Comparison of ENCODE assay signal across 10 cellular contexts in the genomic region with DNA sequence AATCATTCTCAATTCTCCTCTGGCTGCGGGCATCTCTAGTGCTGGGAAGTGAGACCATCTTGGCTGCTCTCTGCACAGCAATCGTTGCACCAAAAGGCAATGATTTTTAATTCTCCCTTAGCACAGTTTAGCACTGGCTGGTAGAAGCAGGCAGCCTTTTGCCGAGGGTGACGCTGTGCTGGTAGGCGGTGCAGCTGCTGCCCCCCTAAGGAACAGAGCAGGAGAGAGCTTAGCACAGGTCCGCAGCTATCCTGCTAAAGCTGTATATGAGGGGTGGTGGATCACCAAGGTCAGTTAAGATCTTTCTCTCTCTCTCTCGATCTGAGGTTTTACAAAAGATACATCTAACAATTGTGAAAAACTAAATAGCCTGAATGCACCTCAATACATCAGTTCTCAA.
A peak's percentile ranks its signal among the peaks of the same experiment; 100 is the strongest.
DNase-seq lines count a peak whose midpoint lies in the region; ATAC-seq and TF ChIP-seq lines count a peak whose summit lies in the region.
"Had no signal": no experiment of that assay in that cellular context is flagged by ENCODE, and none has a peak within 500 bp of the region (broad histone marks: within the 10 kb centered on the region; RNA-seq: fewer than 3 reads in every experiment).

No MANE protein-coding gene starts in this region.

- DNase-seq in GM13976 (ENCODE audit: low spot score) (peak; percentile 26), SK-N-SH (peak; percentile 75), ecto neural progenitor cell (ENCODE audit: low spot score) (peak; percentile 56), gastrocnemius medialis (no peak), NCI-H1092 treated with DMSO at 0.1 percent for 48 hours (lab: John Stamatoyannopoulos, UW) (no peak), left colon (no peak)
- peak in 2 of 3 experiments; percentile 2 to 12 for DNase-seq in stimulated activated CD4-positive, alpha-beta T cell treated with anti-CD3 and anti-CD28 coated beads, TNF-alpha, amount 100 ng/mL, for 24 hours (ENCODE audit: low read depth in 3 of 3)
- DNase-seq: effector CD4-positive, alpha-beta T cell; NCI-H226 had no signal

- no peaks in the 10 kb centered on the region; the same call in 1 of the 2 replicates for H3K27me3 ChIP-seq in SK-N-SH (ENCODE audit: insufficient read depth)
- H3K27me3 ChIP-seq in gastrocnemius medialis = peaks cover 0 to 2% (median 0%) of the 10 kb centered on the region in 3 donors

- TF ChIP-seq CTCF in GM13976 (IDR thresholded peaks at IDR 0.05; ENCODE audit: borderline replicate concordance, control extremely low read depth, extremely low read depth, insufficient read depth, missing control alignments) (peak; percentile 19), SK-N-SH (IDR thresholded peaks at IDR 0.05) (peak; percentile 28; the same call in 1 of the 2 replicates), gastrocnemius medialis (IDR thresholded peaks at IDR 0.05 in 4 of 5, conservative IDR thresholded peaks at IDR 0.05 in 1 of 5) (no peak)

- H3K9me3 ChIP-seq in SK-N-SH (no peaks in the 10 kb centered on the region), gastrocnemius medialis (no peaks in the 10 kb centered on the region)

- no peak overlapping the region for H3K4me2 ChIP-seq in SK-N-SH

- TF ChIP-seq EP300 in SK-N-SH (IDR thresholded peaks at IDR 0.05; ENCODE audit: borderline replicate concordance in 1 of 2, low read depth in 1 of 2, low read length in 1 of 2) = no peak

- TF ChIP-seq RAD21 in SK-N-SH (IDR thresholded peaks at IDR 0.05; ENCODE audit: low read length) = peak; percentile 70

- H4K20me1 ChIP-seq in SK-N-SH (ENCODE audit: insufficient read depth) = no peaks in the 10 kb centered on the region

- no peaks in the 10 kb centered on the region for H3K36me3 ChIP-seq in SK-N-SH (replicated peaks in 1 of 2; ENCODE audit: control insufficient read depth in 1 of 2, insufficient read depth in 2 of 2, low read length in 1 of 2)
- no peaks in the 10 kb centered on the region for H3K36me3 ChIP-seq in gastrocnemius medialis

- H3F3A ChIP-seq in SK-N-SH (replicated peaks; ENCODE audit: insufficient read depth) = no peaks in the 10 kb centered on the region

- intact Hi-C loops in gastrocnemius medialis (cut with DNase I; ENCODE audit: low total_unique reads) = no loop called here
- intact Hi-C loops in left colon (cut with DNase I, micrococcal nuclease) = no loop called here

- in situ Hi-C loops in GM13976 (cut with MboI; ENCODE audit: low sequenced_read_pairs, unreplicated experiment) (no loop called here), gastrocnemius medialis (cut with MboI; ENCODE audit: low sequenced_read_pairs in 4 of 4) (no loop called here)

- no peak overlapping the region for H2AFZ ChIP-seq in SK-N-SH (ENCODE audit: low read depth)

- H3K9me2 ChIP-seq in SK-N-SH = no peaks in the 10 kb centered on the region

- no peaks in the 10 kb centered on the region for H3K79me2 ChIP-seq in SK-N-SH (ENCODE audit: insufficient read depth)

- POLR2A ChIA-PET in SK-N-SH (lab: Yijun Ruan, JAX) = interaction anchor here (1.0 kb wide), 1 partner anchor 196 kb away, joined by 3 read pairs; no protein-coding TSS in a partner anchor

- no peak overlapping the region for H3K9ac ChIP-seq in SK-N-SH

- H3K4me3 ChIP-seq in SK-N-SH (ENCODE audit: low read depth in 2 of 2, low read length in 1 of 2) (no peak overlapping the region), gastrocnemius medialis (no peak overlapping the region)

- CTCF ChIA-PET in SK-N-SH (lab: Yijun Ruan, JAX) = interaction anchor here (0.6 to 1.8 kb wide), 9 partner anchors 9 to 379 kb away, joined by 3 to 6 read pairs (median 4); no protein-coding TSS in a partner anchor

- ATAC-seq in gastrocnemius medialis (no peak), HG02763 (IDR thresholded peaks at IDR 0.05; ENCODE audit: unreplicated experiment) (no peak), left colon (no peak)

- H3K4me1 ChIP-seq in SK-N-SH (ENCODE audit: control insufficient read depth in 1 of 2, insufficient read depth in 2 of 2, low read depth in 1 of 2, low read length in 1 of 2) (peaks cover 0 to 8% of the 10 kb centered on the region in 2 experiments; a peak in 2 of 4 replicates), gastrocnemius medialis (no peaks in the 10 kb centered on the region)

- H3K27ac ChIP-seq in SK-N-SH (ENCODE audit: low read depth in 2 of 2, low read length in 1 of 2) = peak overlapping the region in 1 of 2 experiments; percentile 78; a peak in 1 of 4 replicates
- no peak overlapping the region for H3K27ac ChIP-seq in gastrocnemius medialis

- no peak for TF ChIP-seq POLR2A in gastrocnemius medialis (IDR thresholded peaks at IDR 0.05)

- WGBS in SK-N-SH (ENCODE audit: low lambda C conversion rate) = 11% methylated on average over 7 of the region's 7 CpGs

TF ChIP-seq in SK-N-SH, 30 proteins besides CTCF, POLR2A, EP300 and RAD21:
- TF ChIP-seq GATA2 (CRISPR knock-in tag; IDR thresholded peaks at IDR 0.05) (peak; percentile 25; the same call in 1 of the 2 replicates), RXRA (IDR thresholded peaks at IDR 0.05; ENCODE audit: borderline replicate concordance, low read depth) (no peak), SMC3 (IDR thresholded peaks at IDR 0.05; ENCODE audit: low read depth, low read length) (peak; percentile 45; the same call in 1 of the 2 replicates)
- TF ChIP-seq, protein P1, sequence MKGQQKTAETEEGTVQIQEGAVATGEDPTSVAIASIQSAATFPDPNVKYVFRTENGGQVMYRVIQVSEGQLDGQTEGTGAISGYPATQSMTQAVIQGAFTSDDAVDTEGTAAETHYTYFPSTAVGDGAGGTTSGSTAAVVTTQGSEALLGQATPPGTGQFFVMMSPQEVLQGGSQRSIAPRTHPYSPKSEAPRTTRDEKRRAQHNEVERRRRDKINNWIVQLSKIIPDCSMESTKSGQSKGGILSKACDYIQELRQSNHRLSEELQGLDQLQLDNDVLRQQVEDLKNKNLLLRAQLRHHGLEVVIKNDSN (IDR thresholded peaks at IDR 0.05; ENCODE audit: borderline replicate concordance, low read depth) = no peak

Comparison
In these comparisons a context has a peak if more than half of its experiments do, and no peak if none do; other contexts are left out.
1. DNase-seq: peak in GM13976 (single experiment), SK-N-SH (single experiment), ecto neural progenitor cell (single experiment) and stimulated activated CD4-positive, alpha-beta T cell treated with anti-CD3 and anti-CD28 coated beads, TNF-alpha, amount 100 ng/mL, for 24 hours (2 of 3); none in gastrocnemius medialis (0 of 2), NCI-H1092 treated with DMSO at 0.1 percent for 48 hours (single experiment) and left colon (0 of 2).
2. CTCF ChIP-seq: peak in GM13976 (single experiment) and SK-N-SH (single experiment); none in gastrocnemius medialis (0 of 5).